9 cellular contexts compared by ENCODE assay signal in genomic region chr2:3959372-3959771, GRCh38.
DNase-seq lines count a peak whose midpoint lies in the region; ATAC-seq, FAIRE-seq and TF ChIP-seq lines count a peak whose summit lies in the region.
"Had no signal": no experiment of that assay in that cellular context is flagged by ENCODE, and none has a peak within 500 bp of the region (broad histone marks: within the 10 kb centered on the region; RNA-seq: fewer than 3 reads in every experiment).

No MANE protein-coding gene starts in this region.

- H3K27me3 ChIP-seq in small intestine (ENCODE audit: control insufficient read depth in 2 of 2, insufficient read depth in 2 of 2, low read length in 2 of 2), result no peaks in the 10 kb centered on the region

- no peak overlapping the region for H3K27ac ChIP-seq in small intestine (ENCODE audit: low read depth in 1 of 2, low read length in 1 of 2)
- H3K27ac ChIP-seq: skin epidermis had no signal

- TF ChIP-seq CTCF in foreskin fibroblast (IDR thresholded peaks at IDR 0.05; ENCODE audit: low read depth, low read length), result peak; percentile 75

- no peak overlapping the region for H3K4me3 ChIP-seq in foreskin fibroblast (ENCODE audit: low read depth in 1 of 2, low read length in 2 of 2)
- H3K4me3 ChIP-seq in small intestine (ENCODE audit: low read depth in 1 of 2, low read length in 2 of 2), result no peak overlapping the region
- H3K4me3 ChIP-seq: skin epidermis had no signal

- H3K36me3 ChIP-seq in small intestine (ENCODE audit: control insufficient read depth in 2 of 2, insufficient read depth in 2 of 2, low read length in 2 of 2), result no peaks in the 10 kb centered on the region

- H3K9me3 ChIP-seq in small intestine (ENCODE audit: control insufficient read depth, low read depth), result no peaks in the 10 kb centered on the region

- DNase-seq in Daoy (ENCODE audit: low read depth) (peak; percentile 40), HuH-7.5 (ENCODE audit: low spot score) (peak; percentile 44), RPMI7951 (ENCODE audit: low read depth) (peak; percentile 15), foreskin fibroblast (peak in 1 of 2 donors; percentile 17), small intestine (peak; percentile 8), GF-D8 (lab: John Stamatoyannopoulos, UW) (no peak)

- H3K4me1 ChIP-seq in small intestine (ENCODE audit: control insufficient read depth in 2 of 2, insufficient read depth in 1 of 2, low read depth in 1 of 2, low read length in 1 of 2), result no peaks in the 10 kb centered on the region

- ATAC-seq in HG02763 (IDR thresholded peaks at IDR 0.05; ENCODE audit: unreplicated experiment), result no peak
- ATAC-seq in HG03521 (IDR thresholded peaks at IDR 0.05; ENCODE audit: unreplicated experiment), result no peak

- FAIRE-seq in small intestine (lab: Jason Lieb, UNC), result no peak

- WGBS in small intestine, 3 donors, result 5 to 11% (median 7%) methylated on average over 2 of the region's 2 CpGs
